ENCODE assay signal across 13 cellular contexts in genomic region chr1:1162597-1163537, GRCh38. TPM values are rescaled to one million over a fixed set of nuclear protein-coding genes. Genes with fewer than 3 reads are reported as not detected.
DNase-seq lines count a peak whose midpoint lies in the region; ATAC-seq, FAIRE-seq and TF ChIP-seq lines count a peak whose summit lies in the region.
"Had no signal": no experiment of that assay in that cellular context is flagged by ENCODE, and none has a peak within 500 bp of the region (broad histone marks: within the 10 kb centered on the region; RNA-seq: fewer than 3 reads in every experiment).

No MANE protein-coding gene starts in this region.

- DNase-seq in DMS153 (lab: John Stamatoyannopoulos, UW): peak; percentile 100
- peak; percentile 75 for DNase-seq in NCI-H2081 treated with DMSO at 0.1 percent for 48 hours (lab: John Stamatoyannopoulos, UW)
- DNase-seq in bronchial epithelial cell (ENCODE audit: low read depth): peak; percentile 57
- peak; percentile 87 for DNase-seq in mucosa of gallbladder (ENCODE audit: low spot score)
- DNase-seq in KBM-7: no peak
- no peak for DNase-seq in CD8-positive, alpha-beta memory T cell
- DNase-seq: activated CD8-positive, alpha-beta T cell treated with anti-CD3 and anti-CD28 coated beads, Interleukin-2, amount 10 ng/mL, durations not matched to agents 7 days and 5 days; activated naive CD8-positive, alpha-beta T cell treated with anti-CD3 and anti-CD28 coated beads, Interleukin-2, amount 50 U/mL, for 24 hours; Kasumi-1 had no signal

- H3K27ac Mint-ChIP-seq in activated T-helper 17 cell treated with anti-CD3 and anti-CD28 coated beads, Interleukin-2, amount 50 U/mL, for 72 hours: no peak overlapping the region
- peak overlapping the region in 1 of 8 donors; percentile 73 for H3K27ac Mint-ChIP-seq in CD8-positive, alpha-beta memory T cell
- H3K27ac Mint-ChIP-seq: activated CD8-positive, alpha-beta T cell treated with anti-CD3 and anti-CD28 coated beads, Interleukin-2, amount 10 ng/mL, durations not matched to agents 7 days and 5 days; activated naive CD8-positive, alpha-beta T cell treated with anti-CD3 and anti-CD28 coated beads, Interleukin-2, amount 50 U/mL, for 24 hours; stimulated activated effector memory CD8-positive, alpha-beta T cell treated with anti-CD3 and anti-CD28 coated beads, Interleukin-12 subunit alpha, Interleukin-12 subunit beta, amount 100 ng/mL, for 72 hours had no signal

- no peak for ATAC-seq in GM19455 (IDR thresholded peaks at IDR 0.05; ENCODE audit: unreplicated experiment)
- ATAC-seq in activated T-helper 17 cell treated with anti-CD3 and anti-CD28 coated beads, Interleukin-2, amount 50 U/mL, for 72 hours (replicated peaks): no peak
- ATAC-seq: activated CD8-positive, alpha-beta T cell treated with anti-CD3 and anti-CD28 coated beads, Interleukin-2, amount 10 ng/mL, durations not matched to agents 7 days and 5 days; activated naive CD8-positive, alpha-beta T cell treated with anti-CD3 and anti-CD28 coated beads, Interleukin-2, amount 50 U/mL, for 24 hours; stimulated activated effector memory CD8-positive, alpha-beta T cell treated with anti-CD3 and anti-CD28 coated beads, Interleukin-12 subunit alpha, Interleukin-12 subunit beta, amount 100 ng/mL, for 72 hours had no signal

- H3K4me1 ChIP-seq in CD8-positive, alpha-beta memory T cell (ENCODE audit: insufficient read depth, low read length): peaks cover 5% of the 10 kb centered on the region

- H3K9me3 ChIP-seq in CD8-positive, alpha-beta memory T cell (ENCODE audit: low read length): no peaks in the 10 kb centered on the region

- no peaks in the 10 kb centered on the region for H3K4me1 Mint-ChIP-seq in activated T-helper 17 cell treated with anti-CD3 and anti-CD28 coated beads, Interleukin-2, amount 50 U/mL, for 72 hours
- peaks cover 0 to 4% (median 0%) of the 10 kb centered on the region in 3 donors for H3K4me1 Mint-ChIP-seq in CD8-positive, alpha-beta memory T cell

- TF ChIP-seq CTCF in bronchial epithelial cell (IDR thresholded peaks at IDR 0.05; ENCODE audit: insufficient read depth, low read length, severe bottlenecking): no peak

- H3K36me3 Mint-ChIP-seq in activated T-helper 17 cell treated with anti-CD3 and anti-CD28 coated beads, Interleukin-2, amount 50 U/mL, for 72 hours (ENCODE audit: low read depth): no peaks in the 10 kb centered on the region
- H3K36me3 Mint-ChIP-seq in CD8-positive, alpha-beta memory T cell: no peaks in the 10 kb centered on the region
- H3K36me3 Mint-ChIP-seq: stimulated activated effector memory CD8-positive, alpha-beta T cell treated with anti-CD3 and anti-CD28 coated beads, Interleukin-12 subunit alpha, Interleukin-12 subunit beta, amount 100 ng/mL, for 72 hours had no signal

- H3K27me3 Mint-ChIP-seq in activated T-helper 17 cell treated with anti-CD3 and anti-CD28 coated beads, Interleukin-2, amount 50 U/mL, for 72 hours: no peaks in the 10 kb centered on the region
- H3K27me3 Mint-ChIP-seq in CD8-positive, alpha-beta memory T cell: peaks cover 0 to 4% of the 10 kb centered on the region in 2 donors
- H3K27me3 Mint-ChIP-seq: activated naive CD8-positive, alpha-beta T cell treated with anti-CD3 and anti-CD28 coated beads, Interleukin-2, amount 50 U/mL, for 24 hours had no signal

- H3K4me3 Mint-ChIP-seq in activated T-helper 17 cell treated with anti-CD3 and anti-CD28 coated beads, Interleukin-2, amount 50 U/mL, for 72 hours: no peak overlapping the region
- H3K4me3 Mint-ChIP-seq in CD8-positive, alpha-beta memory T cell: no peak overlapping the region
- H3K4me3 Mint-ChIP-seq: activated CD8-positive, alpha-beta T cell treated with anti-CD3 and anti-CD28 coated beads, Interleukin-2, amount 10 ng/mL, durations not matched to agents 7 days and 5 days; activated naive CD8-positive, alpha-beta T cell treated with anti-CD3 and anti-CD28 coated beads, Interleukin-2, amount 50 U/mL, for 24 hours; stimulated activated effector memory CD8-positive, alpha-beta T cell treated with anti-CD3 and anti-CD28 coated beads, Interleukin-12 subunit alpha, Interleukin-12 subunit beta, amount 100 ng/mL, for 72 hours had no signal

- in situ Hi-C loops in KBM-7 (cut with MboI; ENCODE audit: low pct_unique_long_range_greater_than_20kb, low sequenced_read_pairs): no loop called here

- H3K27ac ChIP-seq in CD8-positive, alpha-beta memory T cell (ENCODE audit: low read depth, low read length): no peak overlapping the region

- no peaks in the 10 kb centered on the region for H3K27me3 ChIP-seq in bronchial epithelial cell (ENCODE audit: control insufficient read depth, insufficient read depth, low read length)
- H3K27me3 ChIP-seq in CD8-positive, alpha-beta memory T cell (ENCODE audit: insufficient read depth, low read length, poor library complexity, severe bottlenecking): no peaks in the 10 kb centered on the region

- FAIRE-seq in bronchial epithelial cell (lab: Jason Lieb, UNC): no peak

- CTCF ChIA-PET in CD8-positive, alpha-beta memory T cell (lab: Charles Lee): no interaction called here

- H3K4me3 ChIP-seq in bronchial epithelial cell (ENCODE audit: low read depth, low read length): peak overlapping the region; percentile 57
- no peak overlapping the region for H3K4me3 ChIP-seq in CD8-positive, alpha-beta memory T cell (ENCODE audit: low read length)

- H3K9me3 Mint-ChIP-seq in activated T-helper 17 cell treated with anti-CD3 and anti-CD28 coated beads, Interleukin-2, amount 50 U/mL, for 72 hours: no peaks in the 10 kb centered on the region
- no peaks in the 10 kb centered on the region for H3K9me3 Mint-ChIP-seq in CD8-positive, alpha-beta memory T cell
- H3K9me3 Mint-ChIP-seq: activated naive CD8-positive, alpha-beta T cell treated with anti-CD3 and anti-CD28 coated beads, Interleukin-2, amount 50 U/mL, for 24 hours; stimulated activated effector memory CD8-positive, alpha-beta T cell treated with anti-CD3 and anti-CD28 coated beads, Interleukin-12 subunit alpha, Interleukin-12 subunit beta, amount 100 ng/mL, for 72 hours had no signal

- POLR2A ChIA-PET in CD8-positive, alpha-beta memory T cell (lab: Charles Lee): no interaction called here

- H3K36me3 ChIP-seq in bronchial epithelial cell (ENCODE audit: control insufficient read depth, insufficient read depth, low read length): peaks cover 4% of the 10 kb centered on the region
- no peaks in the 10 kb centered on the region for H3K36me3 ChIP-seq in CD8-positive, alpha-beta memory T cell (ENCODE audit: insufficient read depth, low read length)

RNA-seq across cellular contexts. Expression of gene TTLL10, which starts 10.8 kb away (rescaled TPM):
- total RNA-seq in bronchial epithelial cell (not detected in 2 replicates), mucosa of gallbladder (0.78 TPM)
- total RNA-seq in activated T-helper 17 cell treated with anti-CD3 and anti-CD28 coated beads, Interleukin-2, amount 50 U/mL, for 72 hours: under 1 TPM in 1 of 2 donors, not detected in 1; 0.11 TPM
- not detected for total RNA-seq in CD8-positive, alpha-beta memory T cell
- not detected for polyA plus RNA-seq in CD8-positive, alpha-beta memory T cell
- total RNA-seq: SK-MEL-5 had no signal

RNA-seq across cellular contexts. Expression of gene TNFRSF18, which starts 43.5 kb away (rescaled TPM):
- 1.7 TPM in 1 of 2 replicates, not detected in the other for total RNA-seq in bronchial epithelial cell
- total RNA-seq in mucosa of gallbladder: 1.1 TPM
- 100 to 1,000 TPM; 105 to 796 TPM for total RNA-seq in activated T-helper 17 cell treated with anti-CD3 and anti-CD28 coated beads, Interleukin-2, amount 50 U/mL, for 72 hours
- 10 to 100 TPM; 91.0 to 97.1 TPM for total RNA-seq in CD8-positive, alpha-beta memory T cell
- polyA plus RNA-seq in CD8-positive, alpha-beta memory T cell: 2.0 TPM
- total RNA-seq: SK-MEL-5 had no signal

RNA-seq across cellular contexts. Expression of gene C1orf159, which starts 47.0 kb away (rescaled TPM):
- total RNA-seq in bronchial epithelial cell (5.9 and 8.2 TPM in 2 replicates), mucosa of gallbladder (18.6 TPM)
- 10 to 100 TPM; 15.7 to 18.8 TPM for total RNA-seq in activated T-helper 17 cell treated with anti-CD3 and anti-CD28 coated beads, Interleukin-2, amount 50 U/mL, for 72 hours
- 10 to 100 TPM; 18.7 to 20.8 TPM for total RNA-seq in CD8-positive, alpha-beta memory T cell
- polyA plus RNA-seq in CD8-positive, alpha-beta memory T cell: 7.9 TPM

RNA-seq across cellular contexts. Expression of gene TNFRSF4, which starts 51.1 kb away (rescaled TPM):
- total RNA-seq in bronchial epithelial cell (0.13 TPM in 1 of 2 replicates, not detected in the other), mucosa of gallbladder (2.6 TPM)
- 1,000 to 10,000 TPM in 1 of 2 donors, 100 to 1,000 TPM in 1; 384 to 1,007 TPM for total RNA-seq in activated T-helper 17 cell treated with anti-CD3 and anti-CD28 coated beads, Interleukin-2, amount 50 U/mL, for 72 hours
- total RNA-seq in CD8-positive, alpha-beta memory T cell: 100 to 1,000 TPM; 180 to 193 TPM
- 1.9 TPM for polyA plus RNA-seq in CD8-positive, alpha-beta memory T cell
- total RNA-seq: SK-MEL-5 had no signal

Comparison
In these comparisons a context has a peak if more than half of its experiments do, and no peak if none do; other contexts are left out.
1. DNase-seq: peak in DMS153 (single experiment), NCI-H2081 treated with DMSO at 0.1 percent for 48 hours (single experiment), bronchial epithelial cell (single experiment) and mucosa of gallbladder (single experiment); none in KBM-7 (single experiment) and CD8-positive, alpha-beta memory T cell (0 of 5).
2. RNA of gene TNFRSF18, which starts 43.5 kb away (total RNA-seq): 105 to 796 TPM in activated T-helper 17 cell treated with anti-CD3 and anti-CD28 coated beads, Interleukin-2, amount 50 U/mL, for 72 hours and 91.0 to 97.1 TPM in CD8-positive, alpha-beta memory T cell; 1.1 TPM in mucosa of gallbladder (single experiment) and 1.7 TPM in bronchial epithelial cell; every median in the first group is over 10 times any median in the second.